8 cellular contexts compared by ENCODE assay signal in the genomic region with DNA sequence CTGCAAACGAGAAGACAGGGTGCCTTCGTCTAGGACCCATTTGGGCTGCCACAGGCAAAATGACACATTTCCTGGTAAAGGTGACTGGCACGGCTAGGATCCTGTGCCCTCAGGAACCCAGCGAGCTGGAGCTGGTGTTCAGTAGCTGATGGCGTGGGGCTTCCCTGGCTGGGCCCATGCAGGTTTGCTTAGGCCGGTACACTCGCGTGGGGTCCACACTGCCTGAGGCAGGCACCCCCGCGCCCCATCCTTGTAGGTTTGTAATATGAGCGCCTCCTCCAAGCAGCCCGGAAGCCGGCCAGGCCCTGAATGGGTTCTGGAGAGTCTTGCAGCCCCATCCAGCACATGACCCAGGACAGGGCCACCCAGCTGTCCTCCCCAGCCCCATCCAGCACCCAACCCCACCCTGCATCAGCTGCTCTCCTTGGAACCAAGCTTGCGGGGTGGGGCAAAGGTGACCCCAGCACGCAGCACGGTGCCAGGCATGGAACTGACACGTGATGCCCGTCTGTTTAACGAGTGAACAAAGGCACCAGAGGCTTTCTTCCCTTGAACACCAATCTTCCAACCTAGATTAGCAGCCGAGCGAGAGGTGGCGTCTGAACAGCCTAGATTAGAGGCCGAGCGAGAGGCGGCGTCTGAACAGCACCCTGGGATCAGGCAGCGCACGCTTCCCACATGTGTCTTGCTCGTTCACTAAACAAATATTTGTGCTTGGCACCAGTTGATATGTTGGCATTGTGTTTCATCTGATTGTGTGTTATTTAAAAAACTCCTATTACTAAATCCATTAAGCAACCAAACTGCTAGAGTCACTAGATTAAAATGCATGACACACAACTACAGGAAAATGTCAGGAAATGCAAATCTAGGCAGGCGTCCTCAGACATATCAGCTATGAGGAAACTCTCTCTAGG.
A peak's percentile ranks its signal among the peaks of the same experiment; 100 is the strongest.
DNase-seq lines count a peak whose midpoint lies in the region; ATAC-seq and TF ChIP-seq lines count a peak whose summit lies in the region.

No MANE protein-coding gene starts in this region.

- H3K27ac ChIP-seq in gastrocnemius medialis = peak overlapping the region; percentile 28 to 77 (median 60)

- no peaks in the 10 kb centered on the region for H3K36me3 ChIP-seq in gastrocnemius medialis

- H3K4me1 ChIP-seq in gastrocnemius medialis = peaks cover 23 to 26% of the 10 kb centered on the region in 2 donors

- DNase-seq in H4 (ENCODE audit: low spot score) (peak; percentile 64), NCI-H526 treated with DMSO at 0.1 percent for 48 hours (lab: John Stamatoyannopoulos, UW) (peak; percentile 32), fibroblast of the aortic adventitia (ENCODE audit: low read depth) (peak; percentile 69), gastrocnemius medialis (peak; percentile 75 to 82), HUDEP-2 (lab: John Stamatoyannopoulos, UW; ENCODE audit: unreplicated experiment in 76 of 76) (no peak), cortex of kidney (lab: John Stamatoyannopoulos, UW) (no peak), NCI-H128 (lab: John Stamatoyannopoulos, UW; ENCODE audit: unreplicated experiment) (no peak)
- no peak for DNase-seq in stimulated activated naive CD4-positive, alpha-beta T cell (lab: John Stamatoyannopoulos, UW)

- in situ Hi-C loops in gastrocnemius medialis (cut with MboI; ENCODE audit: low sequenced_read_pairs in 4 of 4) = no loop called here

- H3K4me3 ChIP-seq in fibroblast of the aortic adventitia (ENCODE audit: low read depth, low read length) = no peak overlapping the region
- H3K4me3 ChIP-seq in gastrocnemius medialis = no peak overlapping the region

- no peaks in the 10 kb centered on the region for H3K27me3 ChIP-seq in gastrocnemius medialis

- TF ChIP-seq CTCF in fibroblast of the aortic adventitia (IDR thresholded peaks at IDR 0.05; ENCODE audit: insufficient read depth, low read length) (no peak), gastrocnemius medialis (IDR thresholded peaks at IDR 0.05 in 4 of 5, conservative IDR thresholded peaks at IDR 0.05 in 1 of 5) (no peak)

- intact Hi-C loops in gastrocnemius medialis (cut with DNase I; ENCODE audit: low total_unique reads) = loop anchor here (2.0 to 5.0 kb wide), 4 partner anchors 48 to 130 kb away; no protein-coding TSS in a partner anchor

- H3K9me3 ChIP-seq in gastrocnemius medialis = no peaks in the 10 kb centered on the region

- ATAC-seq in gastrocnemius medialis = peak; percentile 67 to 81

- TF ChIP-seq POLR2A in gastrocnemius medialis (IDR thresholded peaks at IDR 0.05) = no peak

Comparison
In these comparisons a context has a peak if more than half of its experiments do, and no peak if none do; other contexts are left out.
1. DNase-seq: peak in H4 (single experiment), NCI-H526 treated with DMSO at 0.1 percent for 48 hours (single experiment), fibroblast of the aortic adventitia (single experiment) and gastrocnemius medialis (2 of 2); none in stimulated activated naive CD4-positive, alpha-beta T cell (0 of 6), HUDEP-2 (0 of 76), cortex of kidney (single experiment) and NCI-H128 (single experiment).